20 cellular contexts compared by ENCODE assay signal in genomic region chr14:72747652-72748051, GRCh38.
DNase-seq lines count a peak whose midpoint lies in the region; ATAC-seq, FAIRE-seq and TF ChIP-seq lines count a peak whose summit lies in the region.
"Had no signal": no experiment of that assay in that cellular context is flagged by ENCODE, and none has a peak within 500 bp of the region (broad histone marks: within the 10 kb centered on the region; RNA-seq: fewer than 3 reads in every experiment).

No MANE protein-coding gene starts in this region.

- intact Hi-C loops in HepG2 (cut with micrococcal nuclease; ENCODE audit: unreplicated experiment) = no loop called here
- intact Hi-C loops in right lobe of liver (cut with DNase I) = no loop called here
- intact Hi-C loops in gastrocnemius medialis (cut with DNase I; ENCODE audit: low total_unique reads) = no loop called here

- H3K4me3 Mint-ChIP-seq in endothelial cell (ENCODE audit: unreplicated experiment) = peak overlapping the region; percentile 9
- H3K4me3 Mint-ChIP-seq: CD4-positive, CD25-positive, alpha-beta regulatory T cell; CD8-positive, alpha-beta memory T cell had no signal

- no peak for TF ChIP-seq RAD21 in HepG2 (CRISPR knock-in tag; IDR thresholded peaks at IDR 0.05)

- H2AFZ ChIP-seq in HepG2 (ENCODE audit: low read length) = no peak overlapping the region

- FAIRE-seq in HepG2 (lab: Jason Lieb, UNC) = no peak
- FAIRE-seq: D721Med, G401.6, GM12891 had no signal

- H3K27ac ChIP-seq in HepG2 (ENCODE audit: extremely low read length, insufficient read depth, low read length) = no peak overlapping the region
- no peak overlapping the region for H3K27ac ChIP-seq in right lobe of liver
- peak overlapping the region in 3 of 4 donors; percentile 64 to 76 (median 68) for H3K27ac ChIP-seq in gastrocnemius medialis

- H3K4me1 ChIP-seq in HepG2 (ENCODE audit: insufficient read depth, low read length) (no peaks in the 10 kb centered on the region), right lobe of liver (no peaks in the 10 kb centered on the region), gastrocnemius medialis (peaks cover 25 to 27% of the 10 kb centered on the region in 2 donors)
- H3K4me1 ChIP-seq: Caco-2 had no signal

- H3K4me2 ChIP-seq in HepG2 (ENCODE audit: low read depth, low read length) = no peak overlapping the region

- no peaks in the 10 kb centered on the region for H4K20me1 ChIP-seq in HepG2 (ENCODE audit: insufficient read depth, low read length)

- TF ChIP-seq POLR2A in HepG2 (IDR thresholded peaks at IDR 0.05; ENCODE audit: insufficient read depth in 1 of 2, low read depth in 2 of 2, low read length in 2 of 2) (no peak), right lobe of liver (IDR thresholded peaks at IDR 0.05) (no peak), gastrocnemius medialis (IDR thresholded peaks at IDR 0.05) (no peak)

- H3K27me3 ChIP-seq in HepG2 (ENCODE audit: control insufficient read depth in 1 of 2, insufficient read depth in 2 of 2, low read length in 2 of 2) (0 out of 5 replicates have a peak, but pooled peaks cover 0 to 2% of the 10 kb centered on the region in 2 experiments), right lobe of liver (no peaks in the 10 kb centered on the region), gastrocnemius medialis (no peaks in the 10 kb centered on the region)
- H3K27me3 ChIP-seq: BE2C had no signal

- CTCF ChIA-PET in HepG2 (lab: Yijun Ruan, JAX; ENCODE audit: low intra/inter-chr PET ratio, low total read pairs) = no interaction called here

- H3K27me3 Mint-ChIP-seq in endothelial cell (ENCODE audit: unreplicated experiment) = peaks cover 1% of the 10 kb centered on the region
- H3K27me3 Mint-ChIP-seq: CD4-positive, CD25-positive, alpha-beta regulatory T cell had no signal

- TF ChIP-seq EP300 in HepG2 (IDR thresholded peaks at IDR 0.05; ENCODE audit: low read depth in 2 of 2, low read length in 2 of 2) (no peak), HepG2 (CRISPR knock-in tag; IDR thresholded peaks at IDR 0.05; ENCODE audit: borderline replicate concordance) (no peak)

- H3K79me2 ChIP-seq in HepG2 (ENCODE audit: insufficient read depth, low read length) = no peaks in the 10 kb centered on the region

- peaks cover 12% of the 10 kb centered on the region for H3K36me3 Mint-ChIP-seq in endothelial cell (ENCODE audit: low read depth, unreplicated experiment)
- H3K36me3 Mint-ChIP-seq: CD4-positive, CD25-positive, alpha-beta regulatory T cell had no signal

- ATAC-seq in HepG2 = no peak
- no peak for ATAC-seq in right lobe of liver
- ATAC-seq in gastrocnemius medialis = no peak
- ATAC-seq in GM19455 (IDR thresholded peaks at IDR 0.05; ENCODE audit: unreplicated experiment) = no peak
- ATAC-seq: HCT116 had no signal

- BruUV-seq in HepG2 (replicated peaks; lab: Mats Ljungman, UMichigan) = no TSS peak

- H3K4me3 ChIP-seq in HepG2 (replicated peaks in 1 of 3; ENCODE audit: insufficient read depth in 1 of 3, low read depth in 2 of 3, low read length in 3 of 3) (no peak overlapping the region), right lobe of liver (no peak overlapping the region), gastrocnemius medialis (no peak overlapping the region)

- no peaks in the 10 kb centered on the region for H3K9me3 Mint-ChIP-seq in endothelial cell (ENCODE audit: unreplicated experiment)

- H3K9ac ChIP-seq in HepG2 (ENCODE audit: insufficient read depth, low read depth, low read length) = no peak overlapping the region

- POLR2A ChIA-PET in HepG2 (lab: Yijun Ruan, JAX) = no interaction called here

- no peaks in the 10 kb centered on the region for H3K36me3 ChIP-seq in HepG2 (replicated peaks in 1 of 2; ENCODE audit: control insufficient read depth in 1 of 2, insufficient read depth in 2 of 2, low read length in 2 of 2)
- H3K36me3 ChIP-seq in right lobe of liver = no peaks in the 10 kb centered on the region
- H3K36me3 ChIP-seq in gastrocnemius medialis = no peaks in the 10 kb centered on the region

- in situ Hi-C loops in HepG2 (cut with HindIII; ENCODE audit: extremely low pct_ligation_motif_present, low pct_unique_long_range_greater_than_20kb) (no loop called here), gastrocnemius medialis (cut with MboI; ENCODE audit: low sequenced_read_pairs in 4 of 4) (loop anchor here in 2 of 4 donors (10.0 kb wide), 2 partner anchors 147 to 157 kb away; partner anchors contain the start of gene DPF3 (in 1 of the 2))

- DNase-seq in HepG2 (ENCODE audit: low spot score) = no peak
- no peak for DNase-seq in right lobe of liver
- no peak for DNase-seq in endothelial cell (ENCODE audit: low spot score)
- DNase-seq in gastrocnemius medialis = no peak
- DNase-seq in iPS-NIHi11 (ENCODE audit: low spot score) = no peak
- no peak for DNase-seq in AML-193 (lab: John Stamatoyannopoulos, UW)
- DNase-seq: 8988T; BE2C; C1 segment of cervical spinal cord; Caco-2; CD4-positive, CD25-positive, alpha-beta regulatory T cell; CD8-positive, alpha-beta memory T cell; GOT3; H7; HFFc6 had no signal

- H3K9me3 ChIP-seq in HepG2 (ENCODE audit: low read length) (no peaks in the 10 kb centered on the region; the same call in 1 of the 2 replicates), right lobe of liver (no peaks in the 10 kb centered on the region), gastrocnemius medialis (no peaks in the 10 kb centered on the region)
- H3K9me3 ChIP-seq: BE2C had no signal

- no peak overlapping the region for H3K27ac Mint-ChIP-seq in endothelial cell (ENCODE audit: unreplicated experiment)
- H3K27ac Mint-ChIP-seq: CD8-positive, alpha-beta memory T cell had no signal

- WGBS in HepG2 (ENCODE audit: low lambda C conversion rate) = 28% methylated on average over 3 of the region's 3 CpGs
- 83% methylated on average over 3 of the region's 3 CpGs for WGBS in right lobe of liver (ENCODE audit: insufficient coverage, low coverage, low lambda C conversion rate, missing lambda C conversion rate)

- no peaks in the 10 kb centered on the region for H3K4me1 Mint-ChIP-seq in endothelial cell (ENCODE audit: unreplicated experiment)
- H3K4me1 Mint-ChIP-seq: CD4-positive, CD25-positive, alpha-beta regulatory T cell had no signal

- no peak for TF ChIP-seq CTCF in HepG2 (CRISPR knock-in tag; IDR thresholded peaks at IDR 0.05)
- TF ChIP-seq CTCF in right lobe of liver (IDR thresholded peaks at IDR 0.05) = no peak
- TF ChIP-seq CTCF in endothelial cell (IDR thresholded peaks at IDR 0.05; ENCODE audit: unreplicated experiment) = no peak
- TF ChIP-seq CTCF in gastrocnemius medialis (IDR thresholded peaks at IDR 0.05 in 4 of 5, conservative IDR thresholded peaks at IDR 0.05 in 1 of 5) = no peak

TF ChIP-seq in HepG2, 621 proteins besides CTCF, POLR2A, EP300 and RAD21:
- TF ChIP-seq ZNF431 (CRISPR knock-in tag; IDR thresholded peaks at IDR 0.05; ENCODE audit: borderline replicate concordance, low read depth) (peak; percentile 66; the same call in 1 of the 2 replicates), ZNF263 (CRISPR knock-in tag; IDR thresholded peaks at IDR 0.05) (no peak)

Comparison
In these comparisons a context has a peak if more than half of its experiments do, and no peak if none do; other contexts are left out.
1. H3K27ac ChIP-seq: peak in gastrocnemius medialis (3 of 4); none in HepG2 (single experiment) and right lobe of liver (0 of 3).